22 cellular contexts compared by ENCODE assay signal in genomic region chr2:215940645-215941184, GRCh38.
DNase-seq lines count a peak whose midpoint lies in the region; ATAC-seq, FAIRE-seq and TF ChIP-seq lines count a peak whose summit lies in the region.
"Had no signal": no experiment of that assay in that cellular context is flagged by ENCODE, and none has a peak within 500 bp of the region (broad histone marks: within the 10 kb centered on the region; RNA-seq: fewer than 3 reads in every experiment).

No MANE protein-coding gene starts in this region.

- no peak for FAIRE-seq in GM12892 (lab: Jason Lieb, UNC)
- FAIRE-seq: GM12891, GM18507 had no signal

- TF ChIP-seq CTCF in fibroblast of the aortic adventitia (IDR thresholded peaks at IDR 0.05; ENCODE audit: insufficient read depth, low read length) (no peak), osteocyte (IDR thresholded peaks at IDR 0.05) (no peak), MCF 10A (IDR thresholded peaks at IDR 0.05; ENCODE audit: unreplicated experiment) (no peak)

- H3K9me3 ChIP-seq in T-helper 17 cell (ENCODE audit: control insufficient read depth, low read length, poor library complexity, severe bottlenecking): no peaks in the 10 kb centered on the region
- H3K9me3 ChIP-seq: BE2C had no signal

- ATAC-seq in T-helper 17 cell: no peak
- no peak for ATAC-seq in GM19467 (IDR thresholded peaks at IDR 0.05; ENCODE audit: unreplicated experiment)
- ATAC-seq: HCT116 had no signal

- H3K27me3 Mint-ChIP-seq in T-helper 17 cell: no peaks in the 10 kb centered on the region
- no peaks in the 10 kb centered on the region for H3K27me3 Mint-ChIP-seq in osteocyte (ENCODE audit: unreplicated experiment)
- H3K27me3 Mint-ChIP-seq in MCF 10A (ENCODE audit: insufficient read depth, unreplicated experiment): no peaks in the 10 kb centered on the region
- H3K27me3 Mint-ChIP-seq: CD4-positive, CD25-positive, alpha-beta regulatory T cell; CD8-positive, alpha-beta memory T cell had no signal

- POLR2A ChIA-PET in MCF 10A (lab: Yijun Ruan, JAX): no interaction called here

- H3K4me1 Mint-ChIP-seq in T-helper 17 cell (no peaks in the 10 kb centered on the region), osteocyte (ENCODE audit: unreplicated experiment) (peaks cover 7% of the 10 kb centered on the region), MCF 10A (ENCODE audit: insufficient read depth, unreplicated experiment) (no peaks in the 10 kb centered on the region)
- H3K4me1 Mint-ChIP-seq: CD4-positive, CD25-positive, alpha-beta regulatory T cell; CD8-positive, alpha-beta memory T cell had no signal

- no peak overlapping the region for H3K4me3 ChIP-seq in fibroblast of the aortic adventitia (ENCODE audit: low read depth, low read length)

- 0 out of 2 replicates have a peak, but pooled peaks have one; percentile 21 for TF ChIP-seq POLR2A in GM12892 (IDR thresholded peaks at IDR 0.05; ENCODE audit: low read depth, low read length)

- H3K36me3 Mint-ChIP-seq in T-helper 17 cell (ENCODE audit: low read depth) (peaks cover 13% of the 10 kb centered on the region), osteocyte (ENCODE audit: unreplicated experiment) (peaks cover 16% of the 10 kb centered on the region), MCF 10A (ENCODE audit: insufficient read depth, unreplicated experiment) (peaks cover 7% of the 10 kb centered on the region)

- DNase-seq in GM12892 (ENCODE audit: insufficient read length) (no peak), T-helper 17 cell (no peak), fibroblast of the aortic adventitia (ENCODE audit: low read depth) (peak; percentile 53), osteocyte (ENCODE audit: extremely low spot score, unreplicated experiment) (no peak), T1000 (lab: John Stamatoyannopoulos, UW) (no peak), MCF 10A (ENCODE audit: unreplicated experiment) (no peak)
- DNase-seq: BE2C; C1 segment of cervical spinal cord; CD4-positive, CD25-positive, alpha-beta regulatory T cell; CD8-positive, alpha-beta memory T cell; COR-L47; DMS 273 treated with DMSO at 0.1 percent for 48 hours; DMS53; DND-41; EL; GOT3; H7; HFFc6 had no signal

- no TSS peak for BruUV-seq in MCF 10A (replicated peaks; lab: Mats Ljungman, UMichigan)

- H3K27ac Mint-ChIP-seq in T-helper 17 cell: peak overlapping the region; percentile 41
- peak overlapping the region; percentile 6 for H3K27ac Mint-ChIP-seq in osteocyte (ENCODE audit: unreplicated experiment)
- no peak overlapping the region for H3K27ac Mint-ChIP-seq in MCF 10A (ENCODE audit: low read depth, unreplicated experiment)
- H3K27ac Mint-ChIP-seq: CD4-positive, CD25-positive, alpha-beta regulatory T cell; CD8-positive, alpha-beta memory T cell; HFFc6 had no signal

- no peaks in the 10 kb centered on the region for H3K9me3 Mint-ChIP-seq in osteocyte (ENCODE audit: unreplicated experiment)
- H3K9me3 Mint-ChIP-seq in MCF 10A (ENCODE audit: unreplicated experiment): no peaks in the 10 kb centered on the region
- H3K9me3 Mint-ChIP-seq: CD4-positive, CD25-positive, alpha-beta regulatory T cell; CD8-positive, alpha-beta memory T cell; HFFc6 had no signal

- CTCF ChIA-PET in MCF 10A (lab: Yijun Ruan, JAX): interaction anchor here (1.7 kb wide), 1 partner anchor 9 kb away, joined by 7 read pairs; no protein-coding TSS in a partner anchor

- intact Hi-C loops in MCF 10A (cut with micrococcal nuclease): no loop called here

- no peak overlapping the region for H3K4me3 Mint-ChIP-seq in T-helper 17 cell
- no peak overlapping the region for H3K4me3 Mint-ChIP-seq in osteocyte (ENCODE audit: unreplicated experiment)
- no peak overlapping the region for H3K4me3 Mint-ChIP-seq in MCF 10A (ENCODE audit: unreplicated experiment)
- H3K4me3 Mint-ChIP-seq: CD4-positive, CD25-positive, alpha-beta regulatory T cell; CD8-positive, alpha-beta memory T cell; HFFc6 had no signal
